Comparison of ENCODE assay signal across 14 cellular contexts in the genomic region with DNA sequence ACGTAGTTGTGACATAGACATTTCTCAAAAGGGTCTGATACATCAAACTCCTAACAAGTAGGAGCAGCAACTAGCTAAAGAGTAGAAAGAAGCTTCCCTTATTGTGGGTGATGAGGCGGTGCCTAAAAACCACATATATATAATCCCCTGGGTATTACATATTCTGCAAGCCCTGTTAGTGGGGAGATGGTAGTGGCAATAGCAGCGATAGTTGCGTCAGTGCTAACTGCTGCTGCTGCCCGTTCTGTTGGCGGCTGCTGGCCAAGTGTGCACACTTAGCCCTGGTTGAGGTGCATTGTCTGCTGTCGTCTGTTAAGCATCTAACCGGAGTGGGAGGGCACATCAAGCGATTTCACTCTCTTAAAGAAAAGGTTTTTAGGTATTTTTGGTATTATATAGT. TPM values are rescaled to one million over a fixed set of nuclear protein-coding genes. Genes with fewer than 3 reads are reported as not detected.
DNase-seq lines count a peak whose midpoint lies in the region; ATAC-seq and TF ChIP-seq lines count a peak whose summit lies in the region.
"Had no signal": no experiment of that assay in that cellular context is flagged by ENCODE, and none has a peak within 500 bp of the region (broad histone marks: within the 10 kb centered on the region; RNA-seq: fewer than 3 reads in every experiment).

No MANE protein-coding gene starts in this region.

- no peaks in the 10 kb centered on the region for H3K36me3 ChIP-seq in CD8-positive, alpha-beta T cell (ENCODE audit: insufficient read depth, low read length)
- H3K36me3 ChIP-seq: neutrophil had no signal

- H3K4me1 ChIP-seq in CD8-positive, alpha-beta T cell (ENCODE audit: insufficient read depth, low read length): peaks cover 17% of the 10 kb centered on the region
- H3K4me1 ChIP-seq: body of pancreas had no signal

- H3K9me3 Mint-ChIP-seq in CD8-positive, alpha-beta T cell: no peaks in the 10 kb centered on the region
- H3K9me3 Mint-ChIP-seq in activated naive CD8-positive, alpha-beta T cell treated with anti-CD3 and anti-CD28 coated beads for 36 hours: no peaks in the 10 kb centered on the region

- no peak overlapping the region for H3K27ac ChIP-seq in CD8-positive, alpha-beta T cell (ENCODE audit: low read depth, low read length)
- H3K27ac ChIP-seq: body of pancreas, neutrophil had no signal

- H3K36me3 Mint-ChIP-seq in CD8-positive, alpha-beta T cell: no peaks in the 10 kb centered on the region
- H3K36me3 Mint-ChIP-seq in activated naive CD8-positive, alpha-beta T cell treated with anti-CD3 and anti-CD28 coated beads for 36 hours: peaks cover 31% of the 10 kb centered on the region

- H3K4me1 Mint-ChIP-seq in CD8-positive, alpha-beta T cell (ENCODE audit: low read depth): peaks cover 19% of the 10 kb centered on the region
- peaks cover 25% of the 10 kb centered on the region for H3K4me1 Mint-ChIP-seq in activated naive CD8-positive, alpha-beta T cell treated with anti-CD3 and anti-CD28 coated beads for 36 hours

- TF ChIP-seq CTCF in CD8-positive, alpha-beta T cell (IDR thresholded peaks at IDR 0.05): no peak
- no peak for TF ChIP-seq CTCF in NB4 (IDR thresholded peaks at IDR 0.05; ENCODE audit: low read depth, low read length)

- peak in 5 of 7 experiments; percentile 1 to 28 (median 4) for DNase-seq in CD8-positive, alpha-beta T cell
- peak; percentile 100 for DNase-seq in NB4 (ENCODE audit: low read depth)
- DNase-seq in activated naive CD8-positive, alpha-beta T cell treated with anti-CD3 and anti-CD28 coated beads for 36 hours: peak; percentile 26
- DNase-seq in NCI-H1930 (lab: John Stamatoyannopoulos, UW): no peak
- DNase-seq in NCI-H2171 treated with DMSO at 0.1 percent for 48 hours (lab: John Stamatoyannopoulos, UW): no peak
- DNase-seq in epidermal melanocyte (ENCODE audit: insufficient read length, low spot score): no peak
- DNase-seq: activated CD4-positive, alpha-beta T cell treated with anti-CD3 and anti-CD28 coated beads for 4 hours; body of pancreas; esophagus squamous epithelium; NCI-H187 had no signal

- POLR2A ChIA-PET in CD8-positive, alpha-beta T cell (lab: Charles Lee): no interaction called here

- H3K4me3 ChIP-seq in CD8-positive, alpha-beta T cell (ENCODE audit: low read depth, low read length): no peak overlapping the region
- no peak overlapping the region for H3K4me3 ChIP-seq in NB4 (ENCODE audit: low read depth, low read length)
- H3K4me3 ChIP-seq: body of pancreas, esophagus squamous epithelium had no signal

- H3K27me3 Mint-ChIP-seq in CD8-positive, alpha-beta T cell (ENCODE audit: low read depth): no peaks in the 10 kb centered on the region
- no peaks in the 10 kb centered on the region for H3K27me3 Mint-ChIP-seq in activated naive CD8-positive, alpha-beta T cell treated with anti-CD3 and anti-CD28 coated beads for 36 hours

- intact Hi-C loops in CD8-positive, alpha-beta T cell (cut with DNase I, micrococcal nuclease): no loop called here

- CTCF ChIA-PET in CD8-positive, alpha-beta T cell (lab: Charles Lee): no interaction called here

- no peak overlapping the region for H3K4me3 Mint-ChIP-seq in CD8-positive, alpha-beta T cell
- H3K4me3 Mint-ChIP-seq in activated naive CD8-positive, alpha-beta T cell treated with anti-CD3 and anti-CD28 coated beads for 36 hours: peak overlapping the region; percentile 33

- no peaks in the 10 kb centered on the region for H3K27me3 ChIP-seq in CD8-positive, alpha-beta T cell (ENCODE audit: insufficient read depth, low read length)
- H3K27me3 ChIP-seq: body of pancreas, esophagus squamous epithelium, neutrophil had no signal

- H3K27ac Mint-ChIP-seq in CD8-positive, alpha-beta T cell: peak overlapping the region; percentile 19
- H3K27ac Mint-ChIP-seq in activated naive CD8-positive, alpha-beta T cell treated with anti-CD3 and anti-CD28 coated beads for 36 hours: peak overlapping the region; percentile 72

- peak; percentile 52 for ATAC-seq in CD8-positive, alpha-beta T cell
- ATAC-seq in GM21529 (IDR thresholded peaks at IDR 0.05; ENCODE audit: unreplicated experiment): peak; percentile 54
- no peak for ATAC-seq in HG02870 (IDR thresholded peaks at IDR 0.05; ENCODE audit: unreplicated experiment)
- ATAC-seq: body of pancreas had no signal

- no peaks in the 10 kb centered on the region for H3K9me3 ChIP-seq in CD8-positive, alpha-beta T cell (ENCODE audit: low read length)
- H3K9me3 ChIP-seq: body of pancreas, esophagus squamous epithelium, neutrophil had no signal

- TF ChIP-seq POLR2A in NB4 (IDR thresholded peaks at IDR 0.05; ENCODE audit: extremely low read depth, insufficient read length): no peak

RNA-seq across cellular contexts. Expression of a gene that starts 35.8 kb away (rescaled TPM):
- under 1 TPM in 1 of 2 experiments, not detected in 1; 0.22 TPM for total RNA-seq in CD8-positive, alpha-beta T cell
- total RNA-seq in activated naive CD8-positive, alpha-beta T cell treated with anti-CD3 and anti-CD28 coated beads for 36 hours: 1 to 10 TPM; 8.7 to 9.3 TPM

RNA-seq across cellular contexts. Expression of a gene that starts 59.9 kb away (rescaled TPM):
- not detected for total RNA-seq in CD8-positive, alpha-beta T cell
- not detected for total RNA-seq in activated naive CD8-positive, alpha-beta T cell treated with anti-CD3 and anti-CD28 coated beads for 36 hours
- total RNA-seq: body of pancreas, esophagus squamous epithelium, H4 had no signal

Comparison
In these comparisons a context has a peak if more than half of its experiments do, and no peak if none do; other contexts are left out.
1. DNase-seq: peak in CD8-positive, alpha-beta T cell (5 of 7), NB4 (single experiment) and activated naive CD8-positive, alpha-beta T cell treated with anti-CD3 and anti-CD28 coated beads for 36 hours (single experiment); none in NCI-H1930 (0 of 2), NCI-H2171 treated with DMSO at 0.1 percent for 48 hours (single experiment) and epidermal melanocyte (single experiment).
2. RNA of a gene that starts 35.8 kb away (total RNA-seq): 8.7 to 9.3 TPM in activated naive CD8-positive, alpha-beta T cell treated with anti-CD3 and anti-CD28 coated beads for 36 hours; 0.22 TPM in CD8-positive, alpha-beta T cell; every median in the first group is over 4 times any median in the second.